ENCODE assay signal across 8 cellular contexts in the genomic region with DNA sequence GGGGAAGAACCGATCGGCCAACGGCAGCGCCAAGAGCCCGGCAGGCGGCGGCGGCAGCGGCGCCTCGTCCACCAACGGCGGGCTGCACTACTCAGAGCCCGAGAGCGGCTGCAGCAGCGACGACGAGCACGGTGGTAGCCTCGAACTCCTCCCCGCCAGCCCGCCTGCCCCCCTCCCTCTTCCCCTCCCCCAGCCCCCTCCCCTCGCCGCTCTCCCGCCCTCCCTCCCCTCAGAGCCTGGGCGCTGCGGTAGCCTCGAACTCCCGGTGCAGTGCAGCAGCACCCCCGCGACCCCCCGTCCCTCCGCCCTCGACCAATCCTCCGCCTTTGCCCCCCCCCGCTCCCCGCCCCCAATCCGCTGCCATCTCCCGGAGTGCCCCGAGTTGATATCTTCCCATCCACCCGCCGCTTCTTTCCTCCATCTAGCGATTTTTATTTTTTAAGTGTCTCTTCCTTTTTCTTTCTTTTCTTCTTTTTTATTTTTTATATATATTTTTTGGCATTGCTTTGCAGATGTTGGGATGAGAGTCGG. TPM values are rescaled to one million over a fixed set of nuclear protein-coding genes. Genes with fewer than 3 reads are reported as not detected.
DNase-seq lines count a peak whose midpoint lies in the region; ATAC-seq and TF ChIP-seq lines count a peak whose summit lies in the region.

No MANE protein-coding gene starts in this region.

- H3K27ac ChIP-seq in mucosa of rectum (ENCODE audit: low read depth in 2 of 2, low read length in 2 of 2) (peak overlapping the region; percentile 99), substantia nigra (ENCODE audit: low read depth, low read length, poor library complexity, severe bottlenecking) (peak overlapping the region; percentile 99)

- peak overlapping the region; percentile 98 for H3K9ac ChIP-seq in Loucy (ENCODE audit: low read depth, low read length, poor library complexity, severe bottlenecking)
- H3K9ac ChIP-seq in mucosa of rectum (ENCODE audit: low read depth in 1 of 2, low read length in 2 of 2) = peak overlapping the region; percentile 83 to 98

- peak overlapping the region; percentile 96 for H3K4me2 ChIP-seq in Loucy (ENCODE audit: low read depth, low read length, poor library complexity, severe bottlenecking)

- H3K9me2 ChIP-seq in Loucy (replicated peaks; ENCODE audit: low read depth, low read length) = no peaks in the 10 kb centered on the region

- 0 out of 2 replicates have a peak, but pooled peaks cover 2% of the 10 kb centered on the region for H3F3A ChIP-seq in Loucy (ENCODE audit: low read depth)

- H3K4me3 ChIP-seq in Loucy (ENCODE audit: low read length, poor library complexity, severe bottlenecking) (peak overlapping the region; percentile 92), epithelial cell of esophagus (ENCODE audit: low read length) (peak overlapping the region; percentile 88), mucosa of rectum (ENCODE audit: low read length in 2 of 2) (peak overlapping the region; percentile 85 to 95)

- TF ChIP-seq CTCF in Loucy (conservative IDR thresholded peaks at IDR 0.05; ENCODE audit: low read length) = no peak
- TF ChIP-seq CTCF in activated B cell treated with CpG ODN at 0.5 μM for 24 hours (IDR thresholded peaks at IDR 0.05) = no peak
- TF ChIP-seq CTCF in epithelial cell of esophagus (IDR thresholded peaks at IDR 0.05; ENCODE audit: insufficient read depth, low read depth, low read length, missing control alignments) = no peak

- H3K27me3 ChIP-seq in Loucy (ENCODE audit: insufficient read depth, low read length, poor library complexity, severe bottlenecking) (no peaks in the 10 kb centered on the region), mucosa of rectum (ENCODE audit: control insufficient read depth in 2 of 2, insufficient read depth in 2 of 2, low read length in 2 of 2) (no peaks in the 10 kb centered on the region)

- intact Hi-C loops in activated B cell treated with CpG ODN at 0.5 μM for 24 hours (cut with micrococcal nuclease) = loop anchor here (1.0 to 10.0 kb wide), 15 partner anchors 15 to 1755 kb away; a partner anchor contains a TSS

- H3K27ac Mint-ChIP-seq in activated B cell treated with CpG ODN at 0.5 μM for 24 hours = peak overlapping the region; percentile 91

- peak overlapping the region; percentile 93 for H3K4me3 Mint-ChIP-seq in activated B cell treated with CpG ODN at 0.5 μM for 24 hours

- peak overlapping the region; percentile 95 for H2AFZ ChIP-seq in Loucy (ENCODE audit: low read length)

- H3K4me1 Mint-ChIP-seq in activated B cell treated with CpG ODN at 0.5 μM for 24 hours = peaks cover 22% of the 10 kb centered on the region

- CTCF ChIA-PET in activated B cell treated with CpG ODN at 0.5 μM for 24 hours (lab: Charles Lee) = no interaction called here

- H3K79me2 ChIP-seq in Loucy (ENCODE audit: insufficient read depth, low read length) = peaks cover 54% of the 10 kb centered on the region

- H3K36me3 ChIP-seq in Loucy (ENCODE audit: insufficient read depth, low read length) (no peaks in the 10 kb centered on the region), mucosa of rectum (ENCODE audit: control insufficient read depth in 2 of 2, insufficient read depth in 2 of 2, low read length in 2 of 2) (peaks cover 3 to 4% of the 10 kb centered on the region in 2 donors)

- H4K20me1 ChIP-seq in Loucy (ENCODE audit: insufficient read depth, low read length, poor library complexity, severe bottlenecking) = peaks cover 17% of the 10 kb centered on the region

- H3K4me1 ChIP-seq in Loucy (ENCODE audit: insufficient read depth, low read length, poor library complexity, severe bottlenecking) = peaks cover 18% of the 10 kb centered on the region
- peaks cover 12 to 16% of the 10 kb centered on the region in 2 donors for H3K4me1 ChIP-seq in mucosa of rectum (ENCODE audit: control insufficient read depth in 2 of 2, insufficient read depth in 2 of 2, low read length in 2 of 2)

- no peaks in the 10 kb centered on the region for H3K27me3 Mint-ChIP-seq in activated B cell treated with CpG ODN at 0.5 μM for 24 hours

- POLR2A ChIA-PET in activated B cell treated with CpG ODN at 0.5 μM for 24 hours (lab: Charles Lee) = interaction anchor here (0.6 to 3.2 kb wide), 6 partner anchors 22 to 1307 kb away, joined by 5 to 11 read pairs (median 6); a partner anchor contains a TSS

- ATAC-seq in GM19023 (IDR thresholded peaks at IDR 0.05; ENCODE audit: unreplicated experiment) = peak; percentile 13
- peak; percentile 17 for ATAC-seq in activated B cell treated with CpG ODN at 0.5 μM for 24 hours (ENCODE audit: low read depth)

- peaks cover 22% of the 10 kb centered on the region for H3K36me3 Mint-ChIP-seq in activated B cell treated with CpG ODN at 0.5 μM for 24 hours (ENCODE audit: low read depth)

- DNase-seq in C1 segment of cervical spinal cord (lab: John Stamatoyannopoulos, UW) = peak in 9 of 14 donors; percentile 68 to 85 (median 72)
- DNase-seq in activated B cell treated with CpG ODN at 0.5 μM for 24 hours = no peak
- no peak for DNase-seq in epithelial cell of esophagus (ENCODE audit: low read depth)
- DNase-seq in substantia nigra (lab: John Stamatoyannopoulos, UW) = peak in 39 of 49 donors; percentile 16 to 85 (median 66)
- no peak for DNase-seq in OCI-M2 (lab: John Stamatoyannopoulos, UW; ENCODE audit: unreplicated experiment)

- no peaks in the 10 kb centered on the region for H3K9me3 ChIP-seq in Loucy (ENCODE audit: insufficient read depth, low read depth, low read length)
- H3K9me3 ChIP-seq in mucosa of rectum (ENCODE audit: control insufficient read depth in 2 of 2, low read length in 2 of 2) = no peaks in the 10 kb centered on the region

- no peaks in the 10 kb centered on the region for H3K9me3 Mint-ChIP-seq in activated B cell treated with CpG ODN at 0.5 μM for 24 hours

RNA-seq across cellular contexts. Expression of a gene that starts 0.5 kb away (rescaled TPM):
- 59.3 and 72.3 TPM in 2 replicates for total RNA-seq in activated B cell treated with CpG ODN at 0.5 μM for 24 hours

Comparison
In these comparisons a context has a peak if more than half of its experiments do, and no peak if none do; other contexts are left out.
1. DNase-seq: peak in C1 segment of cervical spinal cord (9 of 14) and substantia nigra (39 of 49); none in activated B cell treated with CpG ODN at 0.5 μM for 24 hours (single experiment), epithelial cell of esophagus (single experiment) and OCI-M2 (single experiment).
2. Peak in every context shown above with its lines, with median percentiles within 50 percentile points of each other: H3K4me3 ChIP-seq.